ENCODE assay signal across 8 cellular contexts in the genomic region with DNA sequence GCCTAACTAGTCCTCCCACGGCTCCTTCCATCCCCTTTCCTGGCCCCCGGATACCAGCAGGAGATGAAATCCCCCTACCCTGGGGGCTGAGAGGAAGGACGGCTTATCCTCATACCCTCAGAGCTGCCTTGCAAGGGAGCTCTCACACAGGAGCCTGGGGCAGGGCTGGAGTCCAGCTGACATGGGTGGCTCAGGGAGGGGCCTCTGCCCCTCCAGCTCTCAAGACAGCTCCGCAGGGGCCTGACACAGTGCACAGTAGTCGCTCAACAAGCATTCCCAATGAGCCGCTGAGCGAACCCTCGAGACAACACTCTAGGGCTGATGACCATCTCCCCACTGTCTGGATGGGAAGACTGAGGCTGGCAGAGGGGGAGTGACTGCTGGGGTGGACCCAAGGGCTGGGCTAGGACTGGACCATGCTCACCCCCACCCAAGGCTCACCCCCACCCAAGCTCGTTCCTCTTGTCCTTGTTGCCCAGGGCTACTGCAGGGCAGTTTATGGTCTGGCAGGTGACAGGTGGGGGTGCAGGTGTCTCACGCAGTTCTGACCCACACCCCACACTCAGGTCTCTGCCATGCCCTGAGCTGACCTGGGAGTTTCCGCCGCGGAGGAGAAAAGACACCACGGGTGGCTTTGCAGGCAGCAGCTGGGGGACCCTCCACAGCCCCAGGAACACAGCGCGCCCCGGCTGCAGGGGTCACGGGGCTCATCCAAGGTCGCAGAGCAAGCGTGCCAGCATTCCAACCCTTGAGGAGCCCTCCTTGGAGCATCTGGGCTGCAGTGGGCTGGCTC. TPM values are rescaled to one million over a fixed set of nuclear protein-coding genes. Genes with fewer than 3 reads are reported as not detected.
DNase-seq lines count a peak whose midpoint lies in the region; ATAC-seq and TF ChIP-seq lines count a peak whose summit lies in the region.

No MANE protein-coding gene starts in this region.

- no peaks in the 10 kb centered on the region for H3K27me3 Mint-ChIP-seq in activated CD8-positive, alpha-beta memory T cell treated with anti-CD3 and anti-CD28 coated beads, Interleukin-2, amount 10 ng/mL, durations not matched to agents 7 days and 5 days

- peak overlapping the region; percentile 85 for H3K4me3 Mint-ChIP-seq in activated CD8-positive, alpha-beta memory T cell treated with anti-CD3 and anti-CD28 coated beads, Interleukin-2, amount 10 ng/mL, durations not matched to agents 7 days and 5 days

- H3K4me1 ChIP-seq in ascending aorta (peaks cover 46 to 61% of the 10 kb centered on the region in 2 donors), thoracic aorta (ENCODE audit: control insufficient read depth in 1 of 2, low read depth in 2 of 2) (peaks cover 53 to 62% of the 10 kb centered on the region in 2 donors)

- peak overlapping the region; percentile 80 for H3K27ac Mint-ChIP-seq in activated CD8-positive, alpha-beta memory T cell treated with anti-CD3 and anti-CD28 coated beads, Interleukin-2, amount 10 ng/mL, durations not matched to agents 7 days and 5 days

- H3K4me3 ChIP-seq in ascending aorta, result peak overlapping the region; percentile 84 to 88
- peak overlapping the region; percentile 99 for H3K4me3 ChIP-seq in thoracic aorta

- no peaks in the 10 kb centered on the region for H3K9me3 ChIP-seq in ascending aorta
- no peaks in the 10 kb centered on the region for H3K9me3 ChIP-seq in thoracic aorta

- peaks cover 10% of the 10 kb centered on the region for H3K36me3 Mint-ChIP-seq in activated CD8-positive, alpha-beta memory T cell treated with anti-CD3 and anti-CD28 coated beads, Interleukin-2, amount 10 ng/mL, durations not matched to agents 7 days and 5 days

- no peak for DNase-seq in activated CD8-positive, alpha-beta memory T cell treated with anti-CD3 and anti-CD28 coated beads, Interleukin-2, amount 10 ng/mL, durations not matched to agents 7 days and 5 days
- DNase-seq in activated CD8-positive, alpha-beta memory T cell treated with anti-CD3 and anti-CD28 coated beads for 24 hours, result no peak
- DNase-seq in ascending aorta (ENCODE audit: low spot score in 2 of 2), result no peak
- peak; percentile 46 for DNase-seq in left kidney (ENCODE audit: low read depth, low spot score)
- no peak for DNase-seq in thoracic aorta (ENCODE audit: low spot score)
- DNase-seq in GM19238 (ENCODE audit: insufficient read length, low spot score), result no peak
- no peak for DNase-seq in AG08396 (ENCODE audit: low spot score)

- no peaks in the 10 kb centered on the region for H3K27me3 ChIP-seq in ascending aorta
- no peaks in the 10 kb centered on the region for H3K27me3 ChIP-seq in thoracic aorta (replicated peaks; ENCODE audit: insufficient read depth)

- H3K9me3 Mint-ChIP-seq in activated CD8-positive, alpha-beta memory T cell treated with anti-CD3 and anti-CD28 coated beads, Interleukin-2, amount 10 ng/mL, durations not matched to agents 7 days and 5 days (ENCODE audit: low read depth), result no peaks in the 10 kb centered on the region

- H3K27ac ChIP-seq in ascending aorta (peak overlapping the region; percentile 90 to 94), thoracic aorta (peak overlapping the region; percentile 94 to 100)

- TF ChIP-seq CTCF in ascending aorta (IDR thresholded peaks at IDR 0.05) (no peak), thoracic aorta (IDR thresholded peaks at IDR 0.05) (no peak)

- ATAC-seq in activated CD8-positive, alpha-beta memory T cell treated with anti-CD3 and anti-CD28 coated beads, Interleukin-2, amount 10 ng/mL, durations not matched to agents 7 days and 5 days, result no peak
- no peak for ATAC-seq in thoracic aorta (ENCODE audit: insufficient number of reproducible peaks, low FRiP score, low read depth)
- no peak for ATAC-seq in HG02970 (IDR thresholded peaks at IDR 0.05; ENCODE audit: low FRiP score, unreplicated experiment)

- CTCF ChIA-PET in activated CD8-positive, alpha-beta memory T cell treated with anti-CD3 and anti-CD28 coated beads, Interleukin-2, amount 10 ng/mL, durations not matched to agents 7 days and 5 days (lab: Charles Lee), result interaction anchor here (0.6 to 2.4 kb wide), 4 partner anchors 15 to 77 kb away, joined by 3 to 14 read pairs (median 3); no protein-coding TSS in a partner anchor

- H3K36me3 ChIP-seq in ascending aorta, result no peaks in the 10 kb centered on the region
- no peaks in the 10 kb centered on the region for H3K36me3 ChIP-seq in thoracic aorta

- intact Hi-C loops in ascending aorta (cut with DNase I), result no loop called here

- peaks cover 40% of the 10 kb centered on the region for H3K4me1 Mint-ChIP-seq in activated CD8-positive, alpha-beta memory T cell treated with anti-CD3 and anti-CD28 coated beads, Interleukin-2, amount 10 ng/mL, durations not matched to agents 7 days and 5 days

RNA-seq across cellular contexts. Expression of gene ZBTB7A, which starts 3.9 kb away (rescaled TPM):
- total RNA-seq in activated CD8-positive, alpha-beta memory T cell treated with anti-CD3 and anti-CD28 coated beads, Interleukin-2, amount 10 ng/mL, durations not matched to agents 7 days and 5 days, result 10 to 100 TPM; 67.4 to 72.6 TPM
- total RNA-seq in ascending aorta (76.4 TPM), thoracic aorta (10 to 100 TPM; 85.1 to 91.9 TPM)

RNA-seq across cellular contexts. Expression of gene PIAS4, which starts 55.2 kb away (rescaled TPM):
- 10 to 100 TPM; 34.0 to 39.4 TPM for total RNA-seq in activated CD8-positive, alpha-beta memory T cell treated with anti-CD3 and anti-CD28 coated beads, Interleukin-2, amount 10 ng/mL, durations not matched to agents 7 days and 5 days
- total RNA-seq in ascending aorta (30.8 TPM), thoracic aorta (10 to 100 TPM; 10.2 to 32.2 TPM)
